In the genomic region with DNA sequence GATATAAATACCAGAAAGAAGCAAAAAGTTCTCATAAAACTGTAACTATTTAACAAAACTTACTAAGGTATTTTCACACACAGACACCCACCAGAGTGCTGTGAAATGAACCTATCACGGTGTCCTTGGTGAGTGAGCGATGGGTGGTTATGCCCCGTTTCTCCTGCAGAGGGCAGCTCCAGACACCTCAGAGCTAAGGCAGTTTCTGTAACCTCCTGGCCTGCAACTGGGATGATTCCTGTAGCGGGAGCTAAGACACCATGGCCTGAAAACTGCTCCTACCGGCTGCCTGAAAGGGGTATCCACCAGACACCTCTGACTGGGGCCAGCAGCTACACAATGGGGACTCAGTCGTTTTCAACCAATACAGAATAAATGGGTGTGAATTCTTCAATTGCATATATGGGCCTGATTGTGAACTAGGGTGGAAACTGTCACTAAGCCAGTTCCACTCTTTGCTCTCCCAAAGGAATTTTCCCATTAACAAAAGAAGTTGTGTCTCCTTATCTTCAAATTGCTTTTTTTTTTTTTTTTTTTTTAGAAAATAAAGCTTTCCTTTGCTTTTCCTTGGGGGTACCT, we compare ENCODE assay signal across 8 cellular contexts.
DNase-seq lines count a peak whose midpoint lies in the region; ATAC-seq and TF ChIP-seq lines count a peak whose summit lies in the region.

No MANE protein-coding gene starts in this region.

- TF ChIP-seq CTCF in GM13976 (IDR thresholded peaks at IDR 0.05; ENCODE audit: borderline replicate concordance, control extremely low read depth, extremely low read depth, insufficient read depth, missing control alignments) (peak; percentile 79), activated B cell treated with CpG ODN at 0.5 μM for 24 hours (IDR thresholded peaks at IDR 0.05) (no peak)

- POLR2A ChIA-PET in activated B cell treated with CpG ODN at 0.5 μM for 24 hours (lab: Charles Lee): no interaction called here

- H3K27ac Mint-ChIP-seq in activated B cell treated with CpG ODN at 0.5 μM for 24 hours: no peak overlapping the region

- intact Hi-C loops in activated B cell treated with CpG ODN at 0.5 μM for 24 hours (cut with micrococcal nuclease): loop anchor here (5.0 kb wide), 1 partner anchor 285 kb away; no protein-coding TSS in a partner anchor

- peak; percentile 13 for DNase-seq in AG20443 (ENCODE audit: low spot score)
- DNase-seq in GM13976 (ENCODE audit: low spot score): peak; percentile 62
- DNase-seq in NCI-H1048 (lab: John Stamatoyannopoulos, UW): peak; percentile 4
- peak; percentile 14 for DNase-seq in activated B cell treated with CpG ODN at 0.5 μM for 24 hours
- DNase-seq in glomerular visceral epithelial cell (ENCODE audit: extremely low spot score): peak; percentile 75
- DNase-seq in stimulated activated CD8-positive, alpha-beta memory T cell treated with anti-CD3 and anti-CD28 coated beads, Interleukin-2, amount 100 ng/mL, for 48 hours (ENCODE audit: low read depth in 2 of 2): peak; percentile 5 to 8
- no peak for DNase-seq in HCEC 1CT

- CTCF ChIA-PET in activated B cell treated with CpG ODN at 0.5 μM for 24 hours (lab: Charles Lee): interaction anchor here (1.5 kb wide), 1 partner anchor 161 kb away, joined by 16 read pairs; no protein-coding TSS in a partner anchor

- no peaks in the 10 kb centered on the region for H3K4me1 Mint-ChIP-seq in activated B cell treated with CpG ODN at 0.5 μM for 24 hours

- no peaks in the 10 kb centered on the region for H3K27me3 Mint-ChIP-seq in activated B cell treated with CpG ODN at 0.5 μM for 24 hours

- in situ Hi-C loops in GM13976 (cut with MboI; ENCODE audit: low sequenced_read_pairs, unreplicated experiment): loop anchor here (25.0 kb wide), 1 partner anchor 795 kb away; no protein-coding TSS in a partner anchor

- H3K4me3 Mint-ChIP-seq in activated B cell treated with CpG ODN at 0.5 μM for 24 hours: no peak overlapping the region

- peak; percentile 99 for ATAC-seq in HG02798 (IDR thresholded peaks at IDR 0.05; ENCODE audit: poor library complexity, unreplicated experiment)
- peak; percentile 64 for ATAC-seq in activated B cell treated with CpG ODN at 0.5 μM for 24 hours (ENCODE audit: low read depth)

- H3K9me3 Mint-ChIP-seq in activated B cell treated with CpG ODN at 0.5 μM for 24 hours: no peaks in the 10 kb centered on the region

- no peaks in the 10 kb centered on the region for H3K36me3 Mint-ChIP-seq in activated B cell treated with CpG ODN at 0.5 μM for 24 hours (ENCODE audit: low read depth)
